ENCODE assay signal across 8 cellular contexts in genomic region chr12:3078086-3078820, GRCh38. TPM values are rescaled to one million over a fixed set of nuclear protein-coding genes. Genes with fewer than 3 reads are reported as not detected.
DNase-seq lines count a peak whose midpoint lies in the region; ATAC-seq, FAIRE-seq and TF ChIP-seq lines count a peak whose summit lies in the region.

No MANE protein-coding gene starts in this region.

- TF ChIP-seq CTCF in brain (conservative IDR thresholded peaks at IDR 0.05), result no peak
- no peak for TF ChIP-seq CTCF in upper lobe of left lung (IDR thresholded peaks at IDR 0.05)

- DNase-seq in activated T-cell treated with anti-CD3 and anti-CD28 coated beads, Interleukin-2, amount 50 U/mL, for 72 hours, result no peak
- DNase-seq in activated T-cell treated with anti-CD3 and anti-CD28 coated beads for 4 hours (no peak), memory B cell (ENCODE audit: low spot score in 2 of 2) (no peak), upper lobe of left lung (no peak), GM12892 (ENCODE audit: insufficient read length) (no peak), T-helper 9 cell (no peak), activated gamma-delta T cell treated with Interleukin-2 at 50 U/mL for 16 hours (no peak)

- no peak for ATAC-seq in activated T-cell treated with anti-CD3 and anti-CD28 coated beads, Interleukin-2, amount 50 U/mL, for 72 hours (replicated peaks in 1 of 2)
- ATAC-seq in memory B cell (ENCODE audit: low read depth) (no peak), upper lobe of left lung (ENCODE audit: low FRiP score in 2 of 2) (no peak)

- peak overlapping the region; percentile 93 to 96 (median 94) for H3K27ac ChIP-seq in upper lobe of left lung

- H3K9me3 Mint-ChIP-seq in activated T-cell treated with anti-CD3 and anti-CD28 coated beads, Interleukin-2, amount 50 U/mL, for 72 hours, result no peaks in the 10 kb centered on the region
- H3K9me3 Mint-ChIP-seq in brain (peaks cover 0 to 4% (median 3%) of the 10 kb centered on the region in 5 experiments), memory B cell (no peaks in the 10 kb centered on the region)

- H3K27me3 ChIP-seq in upper lobe of left lung, result no peaks in the 10 kb centered on the region

- peaks cover 22% of the 10 kb centered on the region for H3K27me3 Mint-ChIP-seq in activated T-cell treated with anti-CD3 and anti-CD28 coated beads, Interleukin-2, amount 50 U/mL, for 72 hours (ENCODE audit: low read depth)
- H3K27me3 Mint-ChIP-seq in brain (no peaks in the 10 kb centered on the region), memory B cell (peaks cover 2% of the 10 kb centered on the region)

- H3K27ac Mint-ChIP-seq in activated T-cell treated with anti-CD3 and anti-CD28 coated beads, Interleukin-2, amount 50 U/mL, for 72 hours, result no peak overlapping the region
- H3K27ac Mint-ChIP-seq in brain, result peak overlapping the region; percentile 1 to 75 (median 57)
- no peak overlapping the region for H3K27ac Mint-ChIP-seq in memory B cell

- peaks cover 2% of the 10 kb centered on the region for H3K4me1 Mint-ChIP-seq in activated T-cell treated with anti-CD3 and anti-CD28 coated beads, Interleukin-2, amount 50 U/mL, for 72 hours (ENCODE audit: low read depth)
- H3K4me1 Mint-ChIP-seq in brain (peaks cover 29% of the 10 kb centered on the region), memory B cell (peaks cover 2% of the 10 kb centered on the region)

- TF ChIP-seq EP300 in upper lobe of left lung (IDR thresholded peaks at IDR 0.05), result no peak

- no peaks in the 10 kb centered on the region for H3K36me3 ChIP-seq in upper lobe of left lung

- 33 to 45% methylated on average over 10 of the region's 10 CpGs for WGBS in upper lobe of left lung, 2 donors

- TF ChIP-seq POLR2A in upper lobe of left lung (IDR thresholded peaks at IDR 0.05), result no peak
- TF ChIP-seq POLR2A in GM12892 (IDR thresholded peaks at IDR 0.05; ENCODE audit: low read depth, low read length), result no peak

- H3K4me3 Mint-ChIP-seq in activated T-cell treated with anti-CD3 and anti-CD28 coated beads, Interleukin-2, amount 50 U/mL, for 72 hours, result peak overlapping the region; percentile 63 to 68
- H3K4me3 Mint-ChIP-seq in brain (peak overlapping the region; percentile 81 to 92 (median 83)), memory B cell (peak overlapping the region; percentile 76)

- peak overlapping the region; percentile 71 to 98 (median 94) for H3K4me3 ChIP-seq in upper lobe of left lung

- peaks cover 35 to 44% (median 36%) of the 10 kb centered on the region in 4 donors for H3K4me1 ChIP-seq in upper lobe of left lung

- no peaks in the 10 kb centered on the region for H3K9me3 ChIP-seq in upper lobe of left lung

- H3K36me3 Mint-ChIP-seq in activated T-cell treated with anti-CD3 and anti-CD28 coated beads, Interleukin-2, amount 50 U/mL, for 72 hours (ENCODE audit: insufficient read depth in 2 of 2), result no peaks in the 10 kb centered on the region
- H3K36me3 Mint-ChIP-seq in brain, result peaks cover 13% of the 10 kb centered on the region
- no peaks in the 10 kb centered on the region for H3K36me3 Mint-ChIP-seq in memory B cell

- FAIRE-seq in GM12892 (lab: Jason Lieb, UNC), result no peak

RNA-seq across cellular contexts. Expression of gene TSPAN9, which starts 1.1 kb away (rescaled TPM):
- 1 to 10 TPM in 1 of 2 donors, under 1 TPM in 1; 0.58 to 1.2 TPM for total RNA-seq in activated T-cell treated with anti-CD3 and anti-CD28 coated beads, Interleukin-2, amount 50 U/mL, for 72 hours
- 9.1 TPM for polyA plus RNA-seq in brain (ENCODE audit: insufficient read depth, low read depth, low replicate concordance)
- total RNA-seq in upper lobe of left lung, result 10 to 100 TPM; 25.2 to 62.9 (median 44.2) TPM
- polyA plus RNA-seq in GM12892 (2012; ENCODE audit: missing spikeins), result 0.40 TPM

Comparison
In these comparisons a context has a peak if more than half of its experiments do, and no peak if none do; other contexts are left out.
1. H3K27ac Mint-ChIP-seq: peak in brain (5 of 5); none in activated T-cell treated with anti-CD3 and anti-CD28 coated beads, Interleukin-2, amount 50 U/mL, for 72 hours (single experiment) and memory B cell (single experiment).
2. RNA of gene TSPAN9, which starts 1.1 kb away (total RNA-seq): 25.2 to 62.9 TPM in upper lobe of left lung; 0.58 to 1.2 TPM in activated T-cell treated with anti-CD3 and anti-CD28 coated beads, Interleukin-2, amount 50 U/mL, for 72 hours; every median in the first group is over 10 times any median in the second.
3. Peak in every context shown above with its lines, with median percentiles within 50 percentile points of each other: H3K4me3 Mint-ChIP-seq.